10 cellular contexts compared by ENCODE assay signal in the genomic region with DNA sequence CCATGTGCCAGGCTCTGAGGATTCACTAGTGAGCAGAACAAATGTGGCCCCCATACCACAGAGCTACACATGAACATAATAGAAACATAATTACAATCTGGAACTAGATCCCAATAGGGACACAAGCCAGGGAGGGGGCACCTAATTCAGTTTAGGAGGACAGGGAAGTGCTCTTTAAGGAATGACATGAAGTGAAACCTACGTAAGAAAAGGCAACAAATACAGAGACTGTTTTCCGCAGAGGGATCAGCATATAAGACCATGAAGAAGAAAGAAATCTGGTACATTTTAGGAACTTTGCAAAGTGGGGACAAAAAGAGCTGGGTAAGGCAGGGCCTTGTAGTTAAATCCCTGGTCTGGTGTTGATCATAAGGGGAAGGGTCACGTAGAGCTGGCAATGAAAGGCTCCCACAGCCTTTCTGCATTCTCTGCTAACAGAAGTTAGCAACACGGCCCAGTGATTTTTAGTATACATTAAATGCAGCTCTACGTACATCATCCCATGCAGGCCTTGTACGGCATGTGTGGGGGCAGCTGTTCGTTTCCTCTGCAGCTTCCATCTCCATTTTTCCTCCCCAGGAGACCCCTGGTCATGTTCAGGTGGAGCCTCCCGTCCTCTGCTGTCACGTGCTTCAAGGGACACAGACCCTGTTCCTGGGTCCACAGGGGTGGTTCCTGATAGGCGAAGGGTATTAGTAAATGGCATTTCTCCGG. TPM values are rescaled to one million over a fixed set of nuclear protein-coding genes. Genes with fewer than 3 reads are reported as not detected.
A peak's percentile ranks its signal among the peaks of the same experiment; 100 is the strongest.
DNase-seq lines count a peak whose midpoint lies in the region; ATAC-seq, FAIRE-seq and TF ChIP-seq lines count a peak whose summit lies in the region.
"Had no signal": no experiment of that assay in that cellular context is flagged by ENCODE, and none has a peak within 500 bp of the region (broad histone marks: within the 10 kb centered on the region; RNA-seq: fewer than 3 reads in every experiment).

No MANE protein-coding gene starts in this region.

- CTCF ChIA-PET in HepG2 (lab: Yijun Ruan, JAX; ENCODE audit: low intra/inter-chr PET ratio, low total read pairs) = no interaction called here

- 54% methylated on average over 10 of the region's 11 CpGs for WGBS in HepG2 (ENCODE audit: low lambda C conversion rate)
- WGBS in right lobe of liver (ENCODE audit: insufficient coverage, low coverage, low lambda C conversion rate, missing lambda C conversion rate) = 92% methylated on average over 7 of the region's 11 CpGs

- ATAC-seq in HepG2 = no peak
- no peak for ATAC-seq in right lobe of liver
- ATAC-seq in T-helper 17 cell = no peak
- ATAC-seq in lower lobe of right lung = no peak

- H3K27me3 ChIP-seq in HepG2 (ENCODE audit: control insufficient read depth in 1 of 2, insufficient read depth in 2 of 2, low read length in 2 of 2) (no peaks in the 10 kb centered on the region), right lobe of liver (no peaks in the 10 kb centered on the region), lower lobe of right lung (ENCODE audit: low read depth) (peaks cover 3% of the 10 kb centered on the region)
- H3K27me3 ChIP-seq: heart right ventricle had no signal

- POLR2A ChIA-PET in HepG2 (lab: Yijun Ruan, JAX) = interaction anchor here (1.0 to 10.6 kb wide), 8 partner anchors 11 to 85 kb away, joined by 3 to 100 read pairs (median 6); partner anchors contain the start of gene SLC30A1

- H4K20me1 ChIP-seq in HepG2 (ENCODE audit: insufficient read depth, low read length) = no peaks in the 10 kb centered on the region

- H3K9me3 ChIP-seq in HepG2 (ENCODE audit: low read length) (no peaks in the 10 kb centered on the region), right lobe of liver (no peaks in the 10 kb centered on the region), T-helper 17 cell (ENCODE audit: control insufficient read depth, low read length, poor library complexity, severe bottlenecking) (no peaks in the 10 kb centered on the region), lower lobe of right lung (no peaks in the 10 kb centered on the region)
- H3K9me3 ChIP-seq: heart right ventricle had no signal

- DNase-seq in HepG2 (ENCODE audit: low spot score) = no peak
- no peak for DNase-seq in right lobe of liver
- DNase-seq in T-helper 17 cell = no peak
- no peak for DNase-seq in lower lobe of right lung
- no peak for DNase-seq in GM12891 (ENCODE audit: insufficient read length, low spot score)
- DNase-seq in urothelium cell line (ENCODE audit: low spot score) = no peak
- no peak for DNase-seq in NCI-H1417 treated with DMSO at 0.1 percent for 48 hours (lab: John Stamatoyannopoulos, UW)
- DNase-seq in cerebellar nuclear complex (lab: John Stamatoyannopoulos, UW) = no peak
- DNase-seq: heart right ventricle, left ventricle myocardium superior had no signal

- in situ Hi-C loops in HepG2 (cut with HindIII; ENCODE audit: extremely low pct_ligation_motif_present, low pct_unique_long_range_greater_than_20kb) = no loop called here

- peaks cover 16% of the 10 kb centered on the region for H3K4me1 Mint-ChIP-seq in T-helper 17 cell

- peak overlapping the region; percentile 65 for H3K27ac Mint-ChIP-seq in T-helper 17 cell

- no peak for FAIRE-seq in HepG2 (lab: Jason Lieb, UNC)
- FAIRE-seq in GM12891 (lab: Jason Lieb, UNC) = no peak
- no peak for FAIRE-seq in urothelium cell line (lab: Jason Lieb, UNC)

- H3K27me3 Mint-ChIP-seq in T-helper 17 cell = peaks cover 18% of the 10 kb centered on the region

- H3K36me3 ChIP-seq in HepG2 (replicated peaks in 1 of 2; ENCODE audit: control insufficient read depth in 1 of 2, insufficient read depth in 2 of 2, low read length in 2 of 2) = no peaks in the 10 kb centered on the region
- H3K36me3 ChIP-seq in right lobe of liver = no peaks in the 10 kb centered on the region
- no peaks in the 10 kb centered on the region for H3K36me3 ChIP-seq in lower lobe of right lung
- H3K36me3 ChIP-seq: heart right ventricle had no signal

- H2AFZ ChIP-seq in HepG2 (ENCODE audit: low read length) = no peak overlapping the region

- H3K9ac ChIP-seq in HepG2 (ENCODE audit: insufficient read depth, low read depth, low read length) = peak overlapping the region; percentile 54

- peak overlapping the region; percentile 84 for H3K4me3 Mint-ChIP-seq in T-helper 17 cell

- intact Hi-C loops in HepG2 (cut with micrococcal nuclease; ENCODE audit: unreplicated experiment) = no loop called here
- intact Hi-C loops in right lobe of liver (cut with DNase I) = no loop called here
- intact Hi-C loops in lower lobe of right lung (cut with DNase I) = no loop called here

- no TSS peak for BruUV-seq in HepG2 (replicated peaks; lab: Mats Ljungman, UMichigan)

- H3K4me3 ChIP-seq in HepG2 (replicated peaks in 1 of 3; ENCODE audit: insufficient read depth in 1 of 3, low read depth in 2 of 3, low read length in 3 of 3) (peak overlapping the region; percentile 42 to 65 (median 48)), right lobe of liver (peak overlapping the region in 1 of 3 donors; percentile 16), lower lobe of right lung (peak overlapping the region; percentile 42)

- H3K79me2 ChIP-seq in HepG2 (ENCODE audit: insufficient read depth, low read length) = peaks cover 23% of the 10 kb centered on the region

- H3K4me1 ChIP-seq in HepG2 (ENCODE audit: insufficient read depth, low read length) (peaks cover 92% of the 10 kb centered on the region), right lobe of liver (peaks cover 0 to 66% (median 26%) of the 10 kb centered on the region in 4 donors), lower lobe of right lung (peaks cover 14% of the 10 kb centered on the region)

- no peak for TF ChIP-seq RAD21 in HepG2 (CRISPR knock-in tag; IDR thresholded peaks at IDR 0.05)

- TF ChIP-seq CTCF in HepG2 (CRISPR knock-in tag; IDR thresholded peaks at IDR 0.05) = no peak
- no peak for TF ChIP-seq CTCF in right lobe of liver (IDR thresholded peaks at IDR 0.05)
- TF ChIP-seq CTCF in lower lobe of right lung (IDR thresholded peaks at IDR 0.05) = no peak

- H3K27ac ChIP-seq in HepG2 (ENCODE audit: extremely low read length, insufficient read depth, low read length) (peak overlapping the region; percentile 46), right lobe of liver (peak overlapping the region in 1 of 3 donors; percentile 34), lower lobe of right lung (peak overlapping the region; percentile 76)

- H3K4me2 ChIP-seq in HepG2 (ENCODE audit: low read depth, low read length) = peak overlapping the region; percentile 68

- TF ChIP-seq EP300 in HepG2 (IDR thresholded peaks at IDR 0.05; ENCODE audit: low read depth in 2 of 2, low read length in 2 of 2) (no peak), HepG2 (CRISPR knock-in tag; IDR thresholded peaks at IDR 0.05; ENCODE audit: borderline replicate concordance) (no peak)

- peaks cover 4% of the 10 kb centered on the region for H3K36me3 Mint-ChIP-seq in T-helper 17 cell (ENCODE audit: low read depth)

- TF ChIP-seq POLR2A in HepG2 (IDR thresholded peaks at IDR 0.05; ENCODE audit: insufficient read depth in 1 of 2, low read depth in 2 of 2, low read length in 2 of 2) (no peak), right lobe of liver (IDR thresholded peaks at IDR 0.05) (no peak), GM12891 (IDR thresholded peaks at IDR 0.05; ENCODE audit: low read depth, low read length) (no peak)

TF ChIP-seq in HepG2, 621 proteins besides CTCF, POLR2A, EP300 and RAD21 (continues in another document):
- TF ChIP-seq RBAK (CRISPR knock-in tag; IDR thresholded peaks at IDR 0.05) (no peak), ZNF615 (CRISPR knock-in tag; IDR thresholded peaks at IDR 0.05; ENCODE audit: borderline replicate concordance) (no peak), ZSCAN29 (CRISPR knock-in tag; conservative IDR thresholded peaks at IDR 0.05) (0 out of 2 replicates have a peak, but pooled peaks have one; percentile 28)

TF ChIP-seq in GM12891, 5 proteins besides CTCF, POLR2A, EP300 and RAD21:
- no peak for TF ChIP-seq TAF1 (IDR thresholded peaks at IDR 0.05; ENCODE audit: low read depth, low read length)
- TF ChIP-seq PAX5 (IDR thresholded peaks at IDR 0.05; ENCODE audit: insufficient read depth, low read length, severe bottlenecking) = no peak
- TF ChIP-seq POLR2AphosphoS5 (IDR thresholded peaks at IDR 0.05; ENCODE audit: low read depth, low read length) = no peak

RNA-seq across cellular contexts. Expression of gene SLC30A1, which starts 26.8 kb away (rescaled TPM):
- 24.4 and 26.8 TPM in 2 replicates for total RNA-seq in HepG2 (2016; rRNA removed; fragmentation: Illumina TruSeq; extraction: Trizol)
- 3.1 and 3.8 TPM in 2 replicates for total RNA-seq in HepG2 (2016; cell fraction: cytosol; rRNA removed; fragmentation: Illumina TruSeq; extraction: Trizol; ENCODE audit: low read depth)
- total RNA-seq in HepG2 (2016; cell fraction: insoluble cytoplasmic fraction; rRNA removed; fragmentation: Illumina TruSeq; extraction: Trizol) = 25.5 and 28.3 TPM in 2 replicates
- total RNA-seq in HepG2 (2016; cell fraction: membrane; rRNA removed; fragmentation: Illumina TruSeq; extraction: Trizol) = 15.5 and 17.6 TPM in 2 replicates
- 49.0 and 51.0 TPM in 2 replicates for total RNA-seq in HepG2 (2016; cell fraction: nucleus; rRNA removed; fragmentation: Illumina TruSeq; extraction: Trizol)
- 5.8 and 5.9 TPM in 2 replicates for polyA plus RNA-seq in HepG2 (2011; rRNA removed)
- 3.5 and 4.9 TPM in 2 replicates for polyA plus RNA-seq in HepG2 (2011; cell fraction: cytosol; rRNA removed)
- 4.2 and 5.1 TPM in 2 replicates for polyA plus RNA-seq in HepG2 (2011; cell fraction: nucleus; rRNA removed)
- 18.3 and 19.9 TPM in 2 replicates for polyA plus RNA-seq in HepG2 (2012)
- 2.5 and 2.6 TPM in 2 replicates for polyA plus RNA-seq in HepG2 (2016; cell fraction: cytosol; fragmentation: Illumina TruSeq; extraction: Trizol; ENCODE audit: low read depth)
- 19.7 and 25.1 TPM in 2 replicates for polyA plus RNA-seq in HepG2 (2016; cell fraction: insoluble cytoplasmic fraction; fragmentation: Illumina TruSeq; extraction: Trizol; ENCODE audit: low read depth)
- 6.2 and 6.7 TPM in 2 replicates for polyA plus RNA-seq in HepG2 (2016; cell fraction: membrane; fragmentation: Illumina TruSeq; extraction: Trizol; ENCODE audit: low read depth)
- polyA plus RNA-seq in HepG2 (2016; cell fraction: nucleus; fragmentation: Illumina TruSeq; extraction: Trizol; ENCODE audit: insufficient read depth, low read depth) = 53.6 and 54.2 TPM in 2 replicates
- polyA minus RNA-seq in HepG2 (2011; rRNA and poly(A)+ RNA removed; ENCODE audit: low replicate concordance) = 9.6 and 24.6 TPM in 2 replicates
- 10.8 and 15.0 TPM in 2 replicates for polyA minus RNA-seq in HepG2 (2011; cell fraction: cytosol; rRNA and poly(A)+ RNA removed)
- 14.9 and 15.0 TPM in 2 replicates for polyA minus RNA-seq in HepG2 (2011; cell fraction: nucleus; rRNA and poly(A)+ RNA removed)
- 10 to 100 TPM; 23.2 to 72.9 (median 48.2) TPM for total RNA-seq in right lobe of liver
- 1 to 10 TPM; 4.8 to 9.5 TPM for total RNA-seq in T-helper 17 cell
- total RNA-seq in lower lobe of right lung = 14.8 TPM
- 6.1 TPM for polyA plus RNA-seq in GM12891 (2012; ENCODE audit: low read depth, missing spikeins)
